Comparison of ENCODE assay signal across 23 cellular contexts in genomic region chr7:15977663-15978062, GRCh38.
DNase-seq lines count a peak whose midpoint lies in the region; ATAC-seq, FAIRE-seq and TF ChIP-seq lines count a peak whose summit lies in the region.
"Had no signal": no experiment of that assay in that cellular context is flagged by ENCODE, and none has a peak within 500 bp of the region (broad histone marks: within the 10 kb centered on the region; RNA-seq: fewer than 3 reads in every experiment).

No MANE protein-coding gene starts in this region.

- no peak overlapping the region for H3K14ac ChIP-seq in trophoblast cell (ENCODE audit: low read length)

- CTCF ChIA-PET in activated CD4-positive, alpha-beta T cell treated with anti-CD3 and anti-CD28 coated beads for 36 hours (lab: Charles Lee): no interaction called here
- CTCF ChIA-PET in endothelial cell of umbilical vein (lab: Charles Lee): interaction anchor here (1.5 kb wide), 1 partner anchor 257 kb away, joined by 3 read pairs; no protein-coding TSS in a partner anchor

- H3K4me2 ChIP-seq in endothelial cell of umbilical vein (ENCODE audit: insufficient read depth, low read length) (peak overlapping the region; percentile 59), trophoblast cell (ENCODE audit: low read length) (no peak overlapping the region)

- H4K8ac ChIP-seq in trophoblast cell (ENCODE audit: low read depth, low read length): no peak overlapping the region

- H3K9me3 ChIP-seq in RWPE2 (ENCODE audit: severe bottlenecking) (no peaks in the 10 kb centered on the region), endothelial cell of umbilical vein (replicated peaks; ENCODE audit: control insufficient read depth, insufficient read depth, low read length) (no peaks in the 10 kb centered on the region), trophoblast cell (ENCODE audit: insufficient read depth, low read depth, low read length) (no peaks in the 10 kb centered on the region)
- H3K9me3 ChIP-seq: mucosa of descending colon, stomach, upper lobe of right lung had no signal

- POLR2A ChIA-PET in activated CD4-positive, alpha-beta T cell treated with anti-CD3 and anti-CD28 coated beads for 36 hours (lab: Charles Lee): no interaction called here
- POLR2A ChIA-PET in endothelial cell of umbilical vein (lab: Charles Lee): no interaction called here

- TF ChIP-seq POLR2A in endothelial cell of umbilical vein (IDR thresholded peaks at IDR 0.05; ENCODE audit: low read depth, low read length): no peak

- H3K4me1 ChIP-seq in RWPE2 (ENCODE audit: insufficient read depth, poor library complexity, severe bottlenecking) (no peaks in the 10 kb centered on the region), endothelial cell of umbilical vein (ENCODE audit: control insufficient read depth, extremely low read depth, insufficient read depth, low read length) (peaks cover 24% of the 10 kb centered on the region), trophoblast cell (ENCODE audit: control insufficient read depth in 1 of 2, insufficient read depth in 2 of 2, low read length in 2 of 2) (no peaks in the 10 kb centered on the region)
- H3K4me1 ChIP-seq: stomach, upper lobe of right lung had no signal

- no peaks in the 10 kb centered on the region for H3K79me1 ChIP-seq in trophoblast cell (ENCODE audit: low read length)

- TF ChIP-seq CTCF in RWPE2 (IDR thresholded peaks at IDR 0.05; ENCODE audit: poor library complexity, severe bottlenecking): no peak
- no peak for TF ChIP-seq CTCF in endothelial cell of umbilical vein (IDR thresholded peaks at IDR 0.05; ENCODE audit: extremely low read depth in 1 of 2, insufficient read depth in 1 of 2, low read depth in 1 of 2, low read length in 2 of 2)

- H3K36me3 ChIP-seq in RWPE2 (ENCODE audit: low read depth): no peaks in the 10 kb centered on the region
- no peaks in the 10 kb centered on the region for H3K36me3 ChIP-seq in endothelial cell of umbilical vein (ENCODE audit: control insufficient read depth in 2 of 2, extremely low read depth in 1 of 2, insufficient read depth in 2 of 2, low read length in 2 of 2)
- H3K36me3 ChIP-seq in trophoblast cell (ENCODE audit: control insufficient read depth in 1 of 2, insufficient read depth in 2 of 2, low read length in 2 of 2): no peaks in the 10 kb centered on the region
- H3K36me3 ChIP-seq: stomach, upper lobe of right lung had no signal

- H3K27ac ChIP-seq in RWPE2 (ENCODE audit: poor library complexity, severe bottlenecking) (no peak overlapping the region), endothelial cell of umbilical vein (ENCODE audit: insufficient read depth, low read depth, low read length) (peak overlapping the region; percentile 8), trophoblast cell (ENCODE audit: low read depth, low read length) (no peak overlapping the region)
- H3K27ac ChIP-seq: 22Rv1, SK-N-MC, stomach, upper lobe of right lung had no signal

- WGBS in trophoblast cell (ENCODE audit: extremely low coverage, insufficient coverage, insufficient read length): no CpG with 5 or more reads among the region's 3 CpGs

- dilution Hi-C loops in endothelial cell of umbilical vein (cut with MboI; ENCODE audit: extremely low pct_ligation_motif_present, low sequenced_read_pairs): no loop called here

- H3K9me1 ChIP-seq in endothelial cell of umbilical vein (replicated peaks; ENCODE audit: control insufficient read depth, extremely low read depth, insufficient read depth, low read length): no peaks in the 10 kb centered on the region

- H3K79me2 ChIP-seq in endothelial cell of umbilical vein (ENCODE audit: control insufficient read depth, insufficient read depth, low read length): no peaks in the 10 kb centered on the region
- H3K79me2 ChIP-seq in trophoblast cell (ENCODE audit: control insufficient read depth, insufficient read depth, low read length, poor library complexity): no peaks in the 10 kb centered on the region

- no peak overlapping the region for H2AK5ac ChIP-seq in trophoblast cell (ENCODE audit: low read length)

- H4K91ac ChIP-seq in trophoblast cell (ENCODE audit: low read depth, low read length): no peak overlapping the region

- H3K36me3 Mint-ChIP-seq in activated CD4-positive, alpha-beta T cell treated with anti-CD3 and anti-CD28 coated beads for 36 hours (ENCODE audit: low read depth): no peaks in the 10 kb centered on the region
- H3K36me3 Mint-ChIP-seq: CD14-positive monocyte had no signal

- H3K4me1 Mint-ChIP-seq in activated CD4-positive, alpha-beta T cell treated with anti-CD3 and anti-CD28 coated beads for 36 hours: no peaks in the 10 kb centered on the region

- H4K20me1 ChIP-seq in endothelial cell of umbilical vein (replicated peaks; ENCODE audit: control insufficient read depth, extremely low read depth, insufficient read depth, low read length): no peaks in the 10 kb centered on the region

- no TSS peak for BruUV-seq in endothelial cell of umbilical vein (replicated peaks; lab: Mats Ljungman, UMichigan)

- H3K9me3 Mint-ChIP-seq in activated CD4-positive, alpha-beta T cell treated with anti-CD3 and anti-CD28 coated beads for 36 hours (ENCODE audit: low read depth): peaks cover 2% of the 10 kb centered on the region
- H3K9me3 Mint-ChIP-seq: activated CD4-positive, alpha-beta T cell treated with anti-CD3 and anti-CD28 coated beads, Interleukin-2, amount 10 ng/mL, durations not matched to agents 7 days and 5 days had no signal

- no peak overlapping the region for H3K4ac ChIP-seq in trophoblast cell (ENCODE audit: low read depth, low read length)

- no peak overlapping the region for H3K27ac Mint-ChIP-seq in activated CD4-positive, alpha-beta T cell treated with anti-CD3 and anti-CD28 coated beads for 36 hours
- H3K27ac Mint-ChIP-seq: activated CD4-positive, alpha-beta T cell treated with anti-CD3 and anti-CD28 coated beads, Interleukin-2, amount 10 ng/mL, durations not matched to agents 7 days and 5 days; CD14-positive monocyte had no signal

- intact Hi-C loops in activated CD4-positive, alpha-beta T cell treated with anti-CD3 and anti-CD28 coated beads for 36 hours (cut with DNase I, micrococcal nuclease): no loop called here
- intact Hi-C loops in endothelial cell of umbilical vein (cut with micrococcal nuclease): loop anchor here (1.0 to 10.0 kb wide), 2 partner anchors 85 to 653 kb away; no protein-coding TSS in a partner anchor

- no peak overlapping the region for H3K9ac ChIP-seq in endothelial cell of umbilical vein (replicated peaks; ENCODE audit: extremely low read depth, insufficient read depth, low read length)
- H3K9ac ChIP-seq in trophoblast cell (ENCODE audit: low read length): no peak overlapping the region

- no peak overlapping the region for H2BK12ac ChIP-seq in trophoblast cell (ENCODE audit: low read length)

- H3K27me3 ChIP-seq in RWPE2 (ENCODE audit: insufficient read depth, poor library complexity, severe bottlenecking): peaks cover 3% of the 10 kb centered on the region
- H3K27me3 ChIP-seq in endothelial cell of umbilical vein (ENCODE audit: control insufficient read depth in 2 of 2, insufficient read depth in 2 of 2, low read length in 2 of 2): no peaks in the 10 kb centered on the region
- no peaks in the 10 kb centered on the region for H3K27me3 ChIP-seq in trophoblast cell (ENCODE audit: insufficient read depth, low read length)
- H3K27me3 ChIP-seq: stomach, upper lobe of right lung had no signal

- no peak overlapping the region for H3K23ac ChIP-seq in trophoblast cell (ENCODE audit: low read length)

- FAIRE-seq in endothelial cell of umbilical vein (lab: Jason Lieb, UNC): peak; percentile 88

- no peak overlapping the region for H2BK5ac ChIP-seq in trophoblast cell (ENCODE audit: low read depth, low read length, poor library complexity)

- peak; percentile 49 for ATAC-seq in activated CD4-positive, alpha-beta T cell treated with anti-CD3 and anti-CD28 coated beads for 36 hours
- ATAC-seq in RWPE2 (ENCODE audit: low read depth): 0 out of 3 replicates have a peak, but pooled peaks have one; percentile 55
- no peak for ATAC-seq in GM19397 (IDR thresholded peaks at IDR 0.05; ENCODE audit: unreplicated experiment)
- ATAC-seq: esophagus mucosa, left colon, mucosa of descending colon, upper lobe of right lung had no signal

- DNase-seq in activated CD4-positive, alpha-beta T cell treated with anti-CD3 and anti-CD28 coated beads for 36 hours: no peak
- DNase-seq in activated CD4-positive, alpha-beta T cell treated with anti-CD3 and anti-CD28 coated beads, Interleukin-2, amount 50 U/mL, for 1 hour: no peak
- DNase-seq in RWPE2 (ENCODE audit: low spot score) (no peak), endothelial cell of umbilical vein (ENCODE audit: low read depth, low spot score) (peak; percentile 40), skeletal muscle cell (ENCODE audit: low read depth) (peak; percentile 7), trophoblast cell (no peak), cerebellar cortex (ENCODE audit: low spot score) (no peak)
- DNase-seq: activated CD4-positive, alpha-beta T cell treated with anti-CD3 and anti-CD28 coated beads, Interleukin-2, amount 10 ng/mL, durations not matched to agents 7 days and 5 days; activated naive CD4-positive, alpha-beta T cell treated with anti-CD3 and anti-CD28 coated beads, Interleukin-2, amount 50 U/mL, for 16 hours; activated T-cell treated with anti-CD3 and anti-CD28 coated beads, Interleukin-2, amount 50 U/mL, for 1 hour; DMS53; left colon; mucosa of descending colon; NCI-H2081; NCI-H526; retina; stomach; upper lobe of right lung had no signal

- H2AFZ ChIP-seq in endothelial cell of umbilical vein (ENCODE audit: low read depth, low read length): peak overlapping the region; percentile 40
- H2AFZ ChIP-seq in trophoblast cell (ENCODE audit: insufficient read depth, low read length, poor library complexity): no peak overlapping the region

- no peak overlapping the region for H3K18ac ChIP-seq in trophoblast cell (ENCODE audit: low read length)

- H3K27me3 Mint-ChIP-seq in activated CD4-positive, alpha-beta T cell treated with anti-CD3 and anti-CD28 coated beads for 36 hours: peaks cover 2% of the 10 kb centered on the region
- H3K27me3 Mint-ChIP-seq: activated CD4-positive, alpha-beta T cell treated with anti-CD3 and anti-CD28 coated beads, Interleukin-2, amount 10 ng/mL, durations not matched to agents 7 days and 5 days had no signal

- no peak overlapping the region for H4K12ac ChIP-seq in trophoblast cell (ENCODE audit: low read depth, low read length)

- H3K4me3 ChIP-seq in RWPE2 (ENCODE audit: severe bottlenecking): no peak overlapping the region
- no peak overlapping the region for H3K4me3 ChIP-seq in endothelial cell of umbilical vein (replicated peaks in 1 of 3; ENCODE audit: insufficient read depth in 1 of 3, low read depth in 1 of 3, low read length in 3 of 3)
- no peak overlapping the region for H3K4me3 ChIP-seq in skeletal muscle cell (ENCODE audit: low read depth, low read length)
- H3K4me3 ChIP-seq in trophoblast cell (ENCODE audit: low read depth, low read length): no peak overlapping the region
- H3K4me3 ChIP-seq: mucosa of descending colon, SK-N-MC, stomach, upper lobe of right lung had no signal

- no peak overlapping the region for H3K4me3 Mint-ChIP-seq in activated CD4-positive, alpha-beta T cell treated with anti-CD3 and anti-CD28 coated beads for 36 hours
- H3K4me3 Mint-ChIP-seq: activated CD4-positive, alpha-beta T cell treated with anti-CD3 and anti-CD28 coated beads, Interleukin-2, amount 10 ng/mL, durations not matched to agents 7 days and 5 days; CD14-positive monocyte had no signal

- no peak overlapping the region for H2BK120ac ChIP-seq in trophoblast cell (ENCODE audit: insufficient read depth, low read length, poor library complexity)

Comparison
In these comparisons a context has a peak if more than half of its experiments do, and no peak if none do; other contexts are left out.
1. DNase-seq: peak in endothelial cell of umbilical vein (single experiment) and skeletal muscle cell (single experiment); none in activated CD4-positive, alpha-beta T cell treated with anti-CD3 and anti-CD28 coated beads for 36 hours (single experiment), activated CD4-positive, alpha-beta T cell treated with anti-CD3 and anti-CD28 coated beads, Interleukin-2, amount 50 U/mL, for 1 hour (single experiment), RWPE2 (single experiment), trophoblast cell (0 of 2) and cerebellar cortex (single experiment).